In the genomic region with DNA sequence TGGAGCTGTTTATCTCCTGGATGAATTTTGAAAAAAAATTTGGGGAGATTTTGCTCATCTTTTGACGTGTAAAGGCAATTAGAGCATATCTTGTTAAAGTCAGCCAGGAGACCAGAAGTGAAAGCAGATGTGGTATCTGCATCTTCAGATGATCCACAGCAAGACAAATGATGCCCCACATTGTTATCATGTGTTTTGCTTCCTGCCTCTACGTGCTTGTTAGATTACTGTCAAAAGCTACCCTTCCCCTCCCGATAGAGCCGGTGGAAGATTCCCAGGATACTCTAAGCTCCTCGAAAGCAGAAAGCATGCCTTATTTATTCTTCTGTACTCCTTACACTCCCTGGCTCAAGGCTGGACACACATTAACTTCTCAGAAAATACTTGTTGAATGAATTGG, we compare ENCODE assay signal across 18 cellular contexts. TPM values are rescaled to one million over a fixed set of nuclear protein-coding genes. Genes with fewer than 3 reads are reported as not detected.
"Had no signal": no experiment of that assay in that cellular context is flagged by ENCODE, and none has a peak within 500 bp of the region (broad histone marks: within the 10 kb centered on the region; RNA-seq: fewer than 3 reads in every experiment).

No MANE protein-coding gene starts in this region.

- H3K27me3 ChIP-seq: adrenal gland, esophagus muscularis mucosa had no signal

- H3K27ac ChIP-seq: adrenal gland, esophagus muscularis mucosa, WERI-Rb-1 had no signal

- H3K4me3 ChIP-seq: adrenal gland, esophagus muscularis mucosa, lung had no signal

- H3K27ac Mint-ChIP-seq: activated naive CD4-positive, alpha-beta T cell treated with anti-CD3 and anti-CD28 coated beads, Interleukin-2, amount 50 U/mL, for 72 hours; mesothelial cell of epicardium; nephron had no signal

- H3K9me3 Mint-ChIP-seq: activated naive CD4-positive, alpha-beta T cell treated with anti-CD3 and anti-CD28 coated beads, Interleukin-2, amount 50 U/mL, for 72 hours; mesothelial cell of epicardium; nephron had no signal

- H3K9me3 ChIP-seq: adrenal gland, esophagus muscularis mucosa had no signal

- H3K36me3 ChIP-seq: adrenal gland, esophagus muscularis mucosa, WERI-Rb-1 had no signal

- ATAC-seq: activated naive CD4-positive, alpha-beta T cell treated with anti-CD3 and anti-CD28 coated beads, Interleukin-2, amount 50 U/mL, for 72 hours; left colon had no signal

- H3K36me3 Mint-ChIP-seq: activated naive CD4-positive, alpha-beta T cell treated with anti-CD3 and anti-CD28 coated beads, Interleukin-2, amount 50 U/mL, for 72 hours; mesothelial cell of epicardium had no signal

- DNase-seq: activated CD4-positive, alpha-beta T cell treated with anti-CD3 and anti-CD28 coated beads for 1 hour; activated gamma-delta T cell; adrenal gland; cerebellar nuclear complex; effector CD4-positive, alpha-beta T cell; left colon; posterior cingulate gyrus; retina; stimulated activated CD8-positive, alpha-beta memory T cell treated with anti-CD3 and anti-CD28 coated beads, Interleukin-4, amount 100 ng/mL, for 48 hours; stimulated activated naive CD4-positive, alpha-beta T cell; WERI-Rb-1 had no signal

- H3K4me3 Mint-ChIP-seq: mesothelial cell of epicardium, nephron had no signal

RNA-seq across cellular contexts. Expression of a gene that starts 12.9 kb away (rescaled TPM):
- total RNA-seq: activated CD8-positive, alpha-beta memory T cell treated with anti-CD3 and anti-CD28 coated beads for 36 hours; activated naive CD4-positive, alpha-beta T cell treated with anti-CD3 and anti-CD28 coated beads, Interleukin-2, amount 50 U/mL, for 72 hours; T-helper 2 cell treated with Interferon-gamma antibody and Interleukin-4, amounts not matched to agents 100 ng/mL and 5 ng/mL, for 36 hours had no signal
